ENCODE assay signal across 1 cellular context in the genomic region with DNA sequence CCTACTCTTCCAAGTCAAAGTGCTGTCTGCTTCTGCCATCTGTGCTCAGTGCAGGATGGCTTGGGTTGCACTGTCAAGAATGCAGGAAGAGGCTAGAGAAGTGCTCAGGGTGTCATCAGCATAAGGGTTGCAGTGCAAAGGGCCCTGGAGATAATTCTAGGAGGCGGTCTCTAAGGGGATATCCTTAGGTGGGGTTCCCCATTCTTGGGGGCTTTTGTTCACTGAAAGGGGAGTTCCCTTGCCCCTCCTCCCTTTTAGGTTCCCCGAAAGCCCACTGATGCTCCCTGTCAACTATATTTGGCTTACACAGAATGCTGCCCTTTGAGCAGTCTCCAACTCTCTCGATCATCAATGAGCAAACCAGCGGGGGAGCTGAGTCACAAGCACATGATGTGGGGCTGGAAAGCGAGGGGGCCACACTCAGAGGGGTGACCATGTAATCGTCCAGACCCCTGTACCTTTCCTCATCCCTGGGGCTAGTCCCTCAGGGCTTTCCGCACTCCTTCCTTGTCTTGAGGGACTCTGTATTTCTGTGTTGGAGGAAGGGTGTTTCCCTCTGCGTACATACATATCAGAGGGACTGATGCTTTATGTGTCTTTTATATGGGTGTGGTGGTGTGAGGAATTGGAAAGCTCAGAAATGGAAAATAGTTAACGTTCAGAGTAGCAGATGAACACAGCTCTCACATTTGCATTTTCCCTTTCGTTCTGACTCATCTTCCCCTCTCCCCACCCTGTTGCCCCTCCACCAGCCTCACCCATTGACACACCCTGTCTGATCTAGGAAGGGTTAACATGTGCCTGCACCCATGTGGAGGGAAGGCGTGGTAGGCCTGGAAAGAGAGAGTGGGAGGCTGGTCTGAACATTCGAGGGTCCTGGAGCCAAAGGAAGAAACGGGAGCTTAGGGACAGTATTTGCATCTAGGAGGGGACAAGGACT.
TF ChIP-seq lines count a peak whose summit lies in the region.

No MANE protein-coding gene starts in this region.

TF ChIP-seq in H1, 55 proteins besides CTCF, POLR2A, EP300 and RAD21:
- TF ChIP-seq CHD2 (IDR thresholded peaks at IDR 0.05; ENCODE audit: low read length) (no peak), JUND (IDR thresholded peaks at IDR 0.05; ENCODE audit: low read length) (no peak)
- TF ChIP-seq, protein P1, sequence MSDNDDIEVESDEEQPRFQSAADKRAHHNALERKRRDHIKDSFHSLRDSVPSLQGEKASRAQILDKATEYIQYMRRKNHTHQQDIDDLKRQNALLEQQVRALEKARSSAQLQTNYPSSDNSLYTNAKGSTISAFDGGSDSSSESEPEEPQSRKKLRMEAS (IDR thresholded peaks at IDR 0.05) = 0 out of 2 replicates have a peak, but pooled peaks have one; percentile 5
TF ChIP-seq in H1: peak in this region for 1.
